Comparison of ENCODE assay signal across 1 cellular context in the genomic region with DNA sequence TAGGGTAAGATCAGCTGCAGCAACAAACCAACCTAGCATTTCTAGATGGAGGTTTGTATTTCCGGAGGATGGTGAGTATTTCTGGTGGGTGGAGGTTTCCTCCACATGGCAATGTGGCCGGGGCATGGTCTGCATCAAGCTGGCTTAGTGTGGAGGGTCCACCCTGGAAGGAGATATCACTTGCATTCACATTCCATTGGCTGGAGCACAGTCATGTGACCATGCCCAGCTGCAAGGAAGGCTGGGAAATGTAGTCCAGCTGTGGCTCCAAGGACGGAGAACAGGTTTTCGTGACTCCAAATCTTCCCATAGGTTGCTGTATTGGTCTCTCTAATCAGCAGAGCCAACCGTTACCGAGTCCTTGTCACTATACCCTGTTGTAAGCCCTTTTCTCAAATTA.
TF ChIP-seq lines count a peak whose summit lies in the region.

No MANE protein-coding gene starts in this region.

TF ChIP-seq in K562, 482 proteins besides CTCF, POLR2A, EP300 and RAD21 (continued from another document):
- TF ChIP-seq, protein P1, sequence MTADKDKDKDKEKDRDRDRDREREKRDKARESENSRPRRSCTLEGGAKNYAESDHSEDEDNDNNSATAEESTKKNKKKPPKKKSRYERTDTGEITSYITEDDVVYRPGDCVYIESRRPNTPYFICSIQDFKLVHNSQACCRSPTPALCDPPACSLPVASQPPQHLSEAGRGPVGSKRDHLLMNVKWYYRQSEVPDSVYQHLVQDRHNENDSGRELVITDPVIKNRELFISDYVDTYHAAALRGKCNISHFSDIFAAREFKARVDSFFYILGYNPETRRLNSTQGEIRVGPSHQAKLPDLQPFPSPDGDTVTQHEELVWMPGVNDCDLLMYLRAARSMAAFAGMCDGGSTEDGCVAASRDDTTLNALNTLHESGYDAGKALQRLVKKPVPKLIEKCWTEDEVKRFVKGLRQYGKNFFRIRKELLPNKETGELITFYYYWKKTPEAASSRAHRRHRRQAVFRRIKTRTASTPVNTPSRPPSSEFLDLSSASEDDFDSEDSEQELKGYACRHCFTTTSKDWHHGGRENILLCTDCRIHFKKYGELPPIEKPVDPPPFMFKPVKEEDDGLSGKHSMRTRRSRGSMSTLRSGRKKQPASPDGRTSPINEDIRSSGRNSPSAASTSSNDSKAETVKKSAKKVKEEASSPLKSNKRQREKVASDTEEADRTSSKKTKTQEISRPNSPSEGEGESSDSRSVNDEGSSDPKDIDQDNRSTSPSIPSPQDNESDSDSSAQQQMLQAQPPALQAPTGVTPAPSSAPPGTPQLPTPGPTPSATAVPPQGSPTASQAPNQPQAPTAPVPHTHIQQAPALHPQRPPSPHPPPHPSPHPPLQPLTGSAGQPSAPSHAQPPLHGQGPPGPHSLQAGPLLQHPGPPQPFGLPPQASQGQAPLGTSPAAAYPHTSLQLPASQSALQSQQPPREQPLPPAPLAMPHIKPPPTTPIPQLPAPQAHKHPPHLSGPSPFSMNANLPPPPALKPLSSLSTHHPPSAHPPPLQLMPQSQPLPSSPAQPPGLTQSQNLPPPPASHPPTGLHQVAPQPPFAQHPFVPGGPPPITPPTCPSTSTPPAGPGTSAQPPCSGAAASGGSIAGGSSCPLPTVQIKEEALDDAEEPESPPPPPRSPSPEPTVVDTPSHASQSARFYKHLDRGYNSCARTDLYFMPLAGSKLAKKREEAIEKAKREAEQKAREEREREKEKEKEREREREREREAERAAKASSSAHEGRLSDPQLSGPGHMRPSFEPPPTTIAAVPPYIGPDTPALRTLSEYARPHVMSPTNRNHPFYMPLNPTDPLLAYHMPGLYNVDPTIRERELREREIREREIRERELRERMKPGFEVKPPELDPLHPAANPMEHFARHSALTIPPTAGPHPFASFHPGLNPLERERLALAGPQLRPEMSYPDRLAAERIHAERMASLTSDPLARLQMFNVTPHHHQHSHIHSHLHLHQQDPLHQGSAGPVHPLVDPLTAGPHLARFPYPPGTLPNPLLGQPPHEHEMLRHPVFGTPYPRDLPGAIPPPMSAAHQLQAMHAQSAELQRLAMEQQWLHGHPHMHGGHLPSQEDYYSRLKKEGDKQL (CRISPR knock-in tag; IDR thresholded peaks at IDR 0.05; ENCODE audit: borderline replicate concordance), result no peak
- TF ChIP-seq U2AF2 (optimal IDR thresholded peaks at IDR 0.05; ENCODE audit: low read depth, low read length) (no peak), POLR2G (IDR thresholded peaks at IDR 0.05; ENCODE audit: low read depth, low read length) (no peak), ZBTB49 (CRISPR knock-in tag; IDR thresholded peaks at IDR 0.05; ENCODE audit: borderline replicate concordance) (no peak), FOXK2 (conservative IDR thresholded peaks at IDR 0.05 in 1 of 2, IDR thresholded peaks at IDR 0.05 in 1 of 2; ENCODE audit: low read depth in 2 of 2) (no peak), ZNF12 (CRISPR knock-in tag; IDR thresholded peaks at IDR 0.05) (no peak), SIX5 (IDR thresholded peaks at IDR 0.05; ENCODE audit: borderline replicate concordance in 1 of 2, insufficient read depth in 1 of 2, low read depth in 1 of 2, low read length in 2 of 2) (peak; percentile 74 to 80; a peak in 3 of 4 replicates), TRIM28 (IDR thresholded peaks at IDR 0.05) (no peak), SNAPC5 (CRISPR knock-in tag; IDR thresholded peaks at IDR 0.05) (no peak), CBFA2T2 (conservative IDR thresholded peaks at IDR 0.05) (peak; percentile 54), POLR2AphosphoS5 (IDR thresholded peaks at IDR 0.05; ENCODE audit: control insufficient read depth, insufficient read depth, low read depth, low read length) (no peak), KLF16 (IDR thresholded peaks at IDR 0.05) (no peak), CBFB (CRISPR knock-in tag; IDR thresholded peaks at IDR 0.05) (no peak), CLOCK (CRISPR knock-in tag; IDR thresholded peaks at IDR 0.05; ENCODE audit: borderline replicate concordance) (no peak), NR2F6 (CRISPR knock-in tag; IDR thresholded peaks at IDR 0.05) (no peak), RFX5 (IDR thresholded peaks at IDR 0.05; ENCODE audit: low read depth, low read length) (no peak), RAD51 (IDR thresholded peaks at IDR 0.05; ENCODE audit: borderline replicate concordance, low read depth) (peak; percentile 94)
- TF ChIP-seq, protein P2, sequence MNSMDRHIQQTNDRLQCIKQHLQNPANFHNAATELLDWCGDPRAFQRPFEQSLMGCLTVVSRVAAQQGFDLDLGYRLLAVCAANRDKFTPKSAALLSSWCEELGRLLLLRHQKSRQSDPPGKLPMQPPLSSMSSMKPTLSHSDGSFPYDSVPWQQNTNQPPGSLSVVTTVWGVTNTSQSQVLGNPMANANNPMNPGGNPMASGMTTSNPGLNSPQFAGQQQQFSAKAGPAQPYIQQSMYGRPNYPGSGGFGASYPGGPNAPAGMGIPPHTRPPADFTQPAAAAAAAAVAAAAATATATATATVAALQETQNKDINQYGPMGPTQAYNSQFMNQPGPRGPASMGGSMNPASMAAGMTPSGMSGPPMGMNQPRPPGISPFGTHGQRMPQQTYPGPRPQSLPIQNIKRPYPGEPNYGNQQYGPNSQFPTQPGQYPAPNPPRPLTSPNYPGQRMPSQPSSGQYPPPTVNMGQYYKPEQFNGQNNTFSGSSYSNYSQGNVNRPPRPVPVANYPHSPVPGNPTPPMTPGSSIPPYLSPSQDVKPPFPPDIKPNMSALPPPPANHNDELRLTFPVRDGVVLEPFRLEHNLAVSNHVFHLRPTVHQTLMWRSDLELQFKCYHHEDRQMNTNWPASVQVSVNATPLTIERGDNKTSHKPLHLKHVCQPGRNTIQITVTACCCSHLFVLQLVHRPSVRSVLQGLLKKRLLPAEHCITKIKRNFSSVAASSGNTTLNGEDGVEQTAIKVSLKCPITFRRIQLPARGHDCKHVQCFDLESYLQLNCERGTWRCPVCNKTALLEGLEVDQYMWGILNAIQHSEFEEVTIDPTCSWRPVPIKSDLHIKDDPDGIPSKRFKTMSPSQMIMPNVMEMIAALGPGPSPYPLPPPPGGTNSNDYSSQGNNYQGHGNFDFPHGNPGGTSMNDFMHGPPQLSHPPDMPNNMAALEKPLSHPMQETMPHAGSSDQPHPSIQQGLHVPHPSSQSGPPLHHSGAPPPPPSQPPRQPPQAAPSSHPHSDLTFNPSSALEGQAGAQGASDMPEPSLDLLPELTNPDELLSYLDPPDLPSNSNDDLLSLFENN (IDR thresholded peaks at IDR 0.05; ENCODE audit: low read depth in 2 of 2, low read length in 2 of 2), result no peak
- TF ChIP-seq, protein P3, sequence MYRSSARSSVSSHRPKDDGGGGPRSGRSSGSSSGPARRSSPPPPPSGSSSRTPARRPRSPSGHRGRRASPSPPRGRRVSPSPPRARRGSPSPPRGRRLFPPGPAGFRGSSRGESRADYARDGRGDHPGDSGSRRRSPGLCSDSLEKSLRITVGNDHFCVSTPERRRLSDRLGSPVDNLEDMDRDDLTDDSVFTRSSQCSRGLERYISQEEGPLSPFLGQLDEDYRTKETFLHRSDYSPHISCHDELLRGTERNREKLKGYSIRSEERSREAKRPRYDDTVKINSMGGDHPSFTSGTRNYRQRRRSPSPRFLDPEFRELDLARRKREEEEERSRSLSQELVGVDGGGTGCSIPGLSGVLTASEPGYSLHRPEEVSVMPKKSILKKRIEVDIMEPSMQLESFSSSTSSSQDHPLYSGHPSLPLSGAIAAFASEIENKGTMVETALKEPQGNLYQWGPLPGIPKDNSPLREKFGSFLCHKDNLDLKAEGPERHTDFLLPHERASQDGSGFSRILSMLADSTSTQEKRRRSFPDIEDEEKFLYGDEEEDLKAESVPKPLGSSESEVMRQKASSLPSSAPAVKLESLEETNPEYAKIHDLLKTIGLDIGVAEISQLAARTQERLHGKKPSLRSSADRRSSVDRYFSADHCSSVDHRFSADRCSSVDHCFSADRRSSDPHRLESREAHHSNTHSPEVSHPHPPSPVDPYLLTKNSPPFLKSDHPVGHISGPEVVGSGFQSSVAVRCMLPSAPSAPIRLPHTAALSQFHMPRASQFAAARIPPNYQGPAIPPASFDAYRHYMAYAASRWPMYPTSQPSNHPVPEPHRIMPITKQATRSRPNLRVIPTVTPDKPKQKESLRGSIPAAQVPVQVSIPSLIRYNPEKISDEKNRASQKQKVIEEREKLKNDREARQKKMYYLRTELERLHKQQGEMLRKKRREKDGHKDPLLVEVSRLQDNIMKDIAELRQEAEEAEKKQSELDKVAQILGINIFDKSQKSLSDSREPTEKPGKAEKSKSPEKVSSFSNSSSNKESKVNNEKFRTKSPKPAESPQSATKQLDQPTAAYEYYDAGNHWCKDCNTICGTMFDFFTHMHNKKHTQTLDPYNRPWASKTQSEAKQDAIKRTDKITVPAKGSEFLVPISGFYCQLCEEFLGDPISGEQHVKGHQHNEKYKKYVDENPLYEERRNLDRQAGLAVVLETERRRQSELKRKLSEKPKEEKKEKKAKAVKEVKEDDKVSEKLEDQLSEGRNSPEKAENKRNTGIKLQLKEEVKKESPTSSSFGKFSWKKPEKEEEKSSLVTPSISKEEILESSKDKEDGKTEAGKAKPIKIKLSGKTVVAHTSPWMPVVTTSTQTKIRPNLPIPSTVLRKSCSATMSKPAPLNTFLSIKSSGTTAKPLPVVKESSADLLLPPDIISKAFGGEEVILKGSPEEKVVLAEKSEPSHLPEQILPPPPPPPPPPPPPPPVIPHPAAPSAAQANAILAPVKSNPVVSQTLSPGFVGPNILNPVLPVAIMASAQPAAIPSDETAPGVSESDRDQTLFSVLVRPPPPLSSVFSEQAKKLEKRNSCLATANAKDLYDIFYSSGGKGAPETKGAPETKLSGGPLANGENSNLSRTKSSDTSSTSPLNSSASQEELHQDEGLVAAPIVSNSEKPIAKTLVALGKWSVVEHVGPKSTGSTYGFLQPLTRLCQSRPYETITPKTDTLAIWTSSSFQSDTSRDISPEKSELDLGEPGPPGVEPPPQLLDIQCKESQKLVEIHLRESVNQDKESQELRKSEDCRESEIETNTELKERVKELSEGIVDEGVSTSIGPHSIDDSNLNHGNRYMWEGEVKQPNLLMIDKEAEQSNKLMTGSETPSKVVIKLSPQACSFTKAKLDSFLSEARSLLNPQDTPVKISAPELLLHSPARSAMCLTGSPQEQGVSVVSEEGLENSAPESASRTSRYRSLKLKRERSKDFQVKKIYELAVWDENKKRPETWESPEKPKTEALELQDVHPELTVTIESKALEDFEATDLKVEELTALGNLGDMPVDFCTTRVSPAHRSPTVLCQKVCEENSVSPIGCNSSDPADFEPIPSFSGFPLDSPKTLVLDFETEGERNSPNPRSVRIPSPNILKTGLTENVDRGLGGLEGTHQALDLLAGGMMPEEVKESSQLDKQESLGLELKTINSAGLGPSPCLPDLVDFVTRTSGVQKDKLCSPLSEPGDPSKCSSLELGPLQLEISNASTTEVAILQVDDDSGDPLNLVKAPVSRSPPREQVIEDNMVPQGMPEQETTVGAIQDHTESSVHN (IDR thresholded peaks at IDR 0.05; ENCODE audit: borderline replicate concordance in 1 of 2, low read depth in 1 of 2), result no peak
